23 cellular contexts compared by ENCODE assay signal in genomic region chr1:9595156-9595967, GRCh38.
"Had no signal": no experiment of that assay in that cellular context is flagged by ENCODE, and none has a peak within 500 bp of the region (broad histone marks: within the 10 kb centered on the region; RNA-seq: fewer than 3 reads in every experiment).

No MANE protein-coding gene starts in this region.

- H3K27ac Mint-ChIP-seq: activated B cell treated with CpG ODN at 0.5 μM for 24 hours; activated CD4-positive, alpha-beta memory T cell treated with anti-CD3 and anti-CD28 coated beads for 36 hours; activated naive CD4-positive, alpha-beta T cell treated with anti-CD3 and anti-CD28 coated beads for 36 hours; activated T-helper 17 cell treated with anti-CD3 and anti-CD28 coated beads, Interleukin-2, amount 50 U/mL, for 72 hours; naive B cell; T-helper 2 cell treated with Interferon-gamma antibody and Interleukin-4, amounts not matched to agents 5 μg/mL and 100 μg/mL, for 36 hours had no signal

- H3K4me3 ChIP-seq: colonic mucosa, left ventricle myocardium inferior, thyroid gland had no signal

- H3K9me3 Mint-ChIP-seq: activated B cell treated with CpG ODN at 0.5 μM for 24 hours; activated CD4-positive, alpha-beta memory T cell treated with anti-CD3 and anti-CD28 coated beads for 36 hours; activated naive CD4-positive, alpha-beta T cell treated with anti-CD3 and anti-CD28 coated beads for 36 hours; activated T-helper 17 cell treated with anti-CD3 and anti-CD28 coated beads, Interleukin-2, amount 50 U/mL, for 72 hours; naive B cell; T-helper 2 cell treated with Interferon-gamma antibody and Interleukin-4, amounts not matched to agents 5 μg/mL and 100 μg/mL, for 36 hours had no signal

- H3K27me3 ChIP-seq: brain microvascular endothelial cell, colonic mucosa, foreskin keratinocyte, neutrophil, thyroid gland had no signal

- H3K4me1 ChIP-seq: colonic mucosa had no signal

- DNase-seq: activated B cell treated with CpG ODN at 0.5 μM for 24 hours; activated CD4-positive, alpha-beta memory T cell treated with anti-CD3 and anti-CD28 coated beads for 36 hours; activated CD4-positive, alpha-beta T cell treated with anti-CD3 and anti-CD28 coated beads for 4 hours; activated naive CD4-positive, alpha-beta T cell treated with anti-CD3 and anti-CD28 coated beads for 36 hours; activated T-cell treated with anti-CD3 and anti-CD28 coated beads, Interleukin-2, amount 50 U/mL, for 1 hour; anterior cingulate cortex; brain microvascular endothelial cell; central memory CD4-positive, alpha-beta T cell; colonic mucosa; foreskin keratinocyte; glutamatergic neuron; left ventricle myocardium inferior; naive B cell; stimulated activated CD4-positive, alpha-beta T cell treated with anti-CD3 and anti-CD28 coated beads, Interleukin-12 subunit alpha, Interleukin-12 subunit beta, amount 100 ng/mL, for 4 hours; stimulated activated CD4-positive, alpha-beta T cell treated with anti-CD3 and anti-CD28 coated beads, Interleukin-1b, Interleukin-23, amount 100 ng/mL, for 48 hours; stimulated activated CD8-positive, alpha-beta memory T cell treated with anti-CD3 and anti-CD28 coated beads, Interleukin-4, amount 100 ng/mL, for 48 hours; stimulated activated naive CD4-positive, alpha-beta T cell had no signal

- H3K27me3 Mint-ChIP-seq: activated B cell treated with CpG ODN at 0.5 μM for 24 hours; activated CD4-positive, alpha-beta memory T cell treated with anti-CD3 and anti-CD28 coated beads for 36 hours; activated T-helper 17 cell treated with anti-CD3 and anti-CD28 coated beads, Interleukin-2, amount 50 U/mL, for 72 hours; naive B cell had no signal

- H3K27ac ChIP-seq: brain microvascular endothelial cell, colonic mucosa, foreskin keratinocyte, neutrophil, parathyroid adenoma, thyroid gland had no signal

- H3K36me3 ChIP-seq: colonic mucosa had no signal

- FAIRE-seq: TTC549 had no signal

- H3K9ac ChIP-seq: parathyroid adenoma had no signal

- H3K36me3 Mint-ChIP-seq: naive B cell had no signal

- H3K9me3 ChIP-seq: colonic mucosa, left ventricle myocardium inferior, neutrophil, thyroid gland had no signal

- H3K4me3 Mint-ChIP-seq: activated B cell treated with CpG ODN at 0.5 μM for 24 hours; activated CD4-positive, alpha-beta memory T cell treated with anti-CD3 and anti-CD28 coated beads for 36 hours; activated naive CD4-positive, alpha-beta T cell treated with anti-CD3 and anti-CD28 coated beads for 36 hours; activated T-helper 17 cell treated with anti-CD3 and anti-CD28 coated beads, Interleukin-2, amount 50 U/mL, for 72 hours; T-helper 2 cell treated with Interferon-gamma antibody and Interleukin-4, amounts not matched to agents 5 μg/mL and 100 μg/mL, for 36 hours had no signal

- ATAC-seq: activated T-helper 17 cell treated with anti-CD3 and anti-CD28 coated beads, Interleukin-2, amount 50 U/mL, for 72 hours; foreskin keratinocyte had no signal
